Comparison of ENCODE assay signal across 8 cellular contexts in genomic region chr10:13788320-13788600, GRCh38.
DNase-seq lines count a peak whose midpoint lies in the region; ATAC-seq and TF ChIP-seq lines count a peak whose summit lies in the region.

No MANE protein-coding gene starts in this region.

- no peaks in the 10 kb centered on the region for H3K9me3 Mint-ChIP-seq in activated naive CD8-positive, alpha-beta T cell treated with anti-CD3 and anti-CD28 coated beads, Interleukin-2, amount 50 U/mL, for 24 hours
- H3K9me3 Mint-ChIP-seq in type B pancreatic cell: no peaks in the 10 kb centered on the region

- H3K27me3 ChIP-seq in mammary epithelial cell (ENCODE audit: insufficient read depth, low read length) (no peaks in the 10 kb centered on the region), breast epithelium (no peaks in the 10 kb centered on the region)

- H3K27ac ChIP-seq in mammary epithelial cell (ENCODE audit: insufficient read depth, low read depth, low read length) (peak overlapping the region; percentile 81), breast epithelium (peak overlapping the region in 1 of 2 donors; percentile 20), mesodermal cell (ENCODE audit: low read depth, low read length, severe bottlenecking) (peak overlapping the region; percentile 81)

- no TSS peak for BruUV-seq in mammary epithelial cell (replicated peaks; lab: Mats Ljungman, UMichigan)

- CTCF ChIA-PET in mammary epithelial cell (lab: Charles Lee; ENCODE audit: low non-redundant PET): no interaction called here

- no peak overlapping the region for H3K9ac ChIP-seq in mammary epithelial cell (ENCODE audit: insufficient read depth, low read length)

- no peak overlapping the region for H3K4me3 ChIP-seq in mammary epithelial cell (replicated peaks in 1 of 3; ENCODE audit: insufficient read depth in 1 of 3, low read depth in 2 of 3, low read length in 3 of 3)
- H3K4me3 ChIP-seq in breast epithelium: no peak overlapping the region
- no peak overlapping the region for H3K4me3 ChIP-seq in mesodermal cell (ENCODE audit: extremely low read depth, insufficient read depth, low read length, poor library complexity, severe bottlenecking)

- no peak overlapping the region for H3K4me3 Mint-ChIP-seq in activated naive CD8-positive, alpha-beta T cell treated with anti-CD3 and anti-CD28 coated beads, Interleukin-2, amount 50 U/mL, for 24 hours
- H3K4me3 Mint-ChIP-seq in type B pancreatic cell: no peak overlapping the region

- TF ChIP-seq CTCF in mammary epithelial cell (conservative IDR thresholded peaks at IDR 0.05 in 1 of 2, IDR thresholded peaks at IDR 0.05 in 1 of 2; ENCODE audit: extremely low read depth in 1 of 2, insufficient read depth in 1 of 2, low read depth in 1 of 2, low read length in 2 of 2) (no peak), breast epithelium (IDR thresholded peaks at IDR 0.05) (no peak), type B pancreatic cell (conservative IDR thresholded peaks at IDR 0.05) (no peak)

- H4K20me1 ChIP-seq in mammary epithelial cell (ENCODE audit: insufficient read depth, low read length): no peaks in the 10 kb centered on the region

- 49% methylated on average over 5 of the region's 5 CpGs for WGBS in mammary epithelial cell (ENCODE audit: low coverage, missing lambda C conversion rate)
- 69 to 70% methylated on average over 4 of the region's 5 CpGs for WGBS in mesodermal cell (ENCODE audit: insufficient coverage in 2 of 2), 2 experiments

- peaks cover 17% of the 10 kb centered on the region for H3K4me1 ChIP-seq in mammary epithelial cell (ENCODE audit: insufficient read depth, low read length)
- no peaks in the 10 kb centered on the region for H3K4me1 ChIP-seq in breast epithelium
- H3K4me1 ChIP-seq in mesodermal cell (ENCODE audit: control insufficient read depth, insufficient read depth, low read length, poor library complexity, severe bottlenecking): peaks cover 33% of the 10 kb centered on the region

- in situ Hi-C loops in mammary epithelial cell (cut with MboI; ENCODE audit: low sequenced_read_pairs in 2 of 2): loop anchor here (25.0 kb wide), 2 partner anchors 699 to 1024 kb away; no protein-coding TSS in a partner anchor

- no peaks in the 10 kb centered on the region for H3K9me3 ChIP-seq in mammary epithelial cell (replicated peaks; ENCODE audit: insufficient read depth, low read length)
- H3K9me3 ChIP-seq in breast epithelium: no peaks in the 10 kb centered on the region
- no peaks in the 10 kb centered on the region for H3K9me3 ChIP-seq in mesodermal cell (ENCODE audit: control insufficient read depth, low read length)

- no peaks in the 10 kb centered on the region for H3K36me3 Mint-ChIP-seq in activated naive CD8-positive, alpha-beta T cell treated with anti-CD3 and anti-CD28 coated beads, Interleukin-2, amount 50 U/mL, for 24 hours (ENCODE audit: low read depth)
- peaks cover 1% of the 10 kb centered on the region for H3K36me3 Mint-ChIP-seq in type B pancreatic cell

- H2AFZ ChIP-seq in mammary epithelial cell (ENCODE audit: low read depth, low read length): peak overlapping the region; percentile 41

- dilution Hi-C loops in mammary epithelial cell (cut with HindIII; ENCODE audit: low sequenced_read_pairs): loop anchor here (5.0 kb wide), 1 partner anchor 304 kb away; no protein-coding TSS in a partner anchor

- DNase-seq in mammary epithelial cell: no peak
- DNase-seq in breast epithelium (ENCODE audit: low spot score in 2 of 2): no peak
- DNase-seq in activated naive CD8-positive, alpha-beta T cell treated with anti-CD3 and anti-CD28 coated beads, Interleukin-2, amount 50 U/mL, for 24 hours: no peak
- DNase-seq in type B pancreatic cell (ENCODE audit: extremely low spot score, unreplicated experiment): no peak
- no peak for DNase-seq in GM19238 (ENCODE audit: insufficient read length, low spot score)
- no peak for DNase-seq in activated gamma-delta T cell (lab: John Stamatoyannopoulos, UW)
- DNase-seq in SKM-1 treated with dmso at 0.1 percent for 144 hours (lab: John Stamatoyannopoulos, UW; ENCODE audit: unreplicated experiment): no peak

- no peaks in the 10 kb centered on the region for H3K27me3 Mint-ChIP-seq in activated naive CD8-positive, alpha-beta T cell treated with anti-CD3 and anti-CD28 coated beads, Interleukin-2, amount 50 U/mL, for 24 hours
- H3K27me3 Mint-ChIP-seq in type B pancreatic cell: no peaks in the 10 kb centered on the region

- H3K4me1 Mint-ChIP-seq in activated naive CD8-positive, alpha-beta T cell treated with anti-CD3 and anti-CD28 coated beads, Interleukin-2, amount 50 U/mL, for 24 hours: peaks cover 34% of the 10 kb centered on the region
- peaks cover 15% of the 10 kb centered on the region for H3K4me1 Mint-ChIP-seq in type B pancreatic cell (ENCODE audit: unreplicated experiment)

- no peaks in the 10 kb centered on the region for H3K79me2 ChIP-seq in mammary epithelial cell (ENCODE audit: insufficient read depth, low read length)

- no peak for ATAC-seq in activated naive CD8-positive, alpha-beta T cell treated with anti-CD3 and anti-CD28 coated beads, Interleukin-2, amount 50 U/mL, for 24 hours

- H3K36me3 ChIP-seq in mammary epithelial cell (ENCODE audit: insufficient read depth, low read length): no peaks in the 10 kb centered on the region
- no peaks in the 10 kb centered on the region for H3K36me3 ChIP-seq in breast epithelium
- peaks cover 38% of the 10 kb centered on the region for H3K36me3 ChIP-seq in mesodermal cell (ENCODE audit: control insufficient read depth, insufficient read depth, low read length)

- no peak for TF ChIP-seq POLR2A in breast epithelium (IDR thresholded peaks at IDR 0.05)

- H3K27ac Mint-ChIP-seq in activated naive CD8-positive, alpha-beta T cell treated with anti-CD3 and anti-CD28 coated beads, Interleukin-2, amount 50 U/mL, for 24 hours: peak overlapping the region; percentile 74
- peak overlapping the region; percentile 12 for H3K27ac Mint-ChIP-seq in type B pancreatic cell

- intact Hi-C loops in mammary epithelial cell (cut with micrococcal nuclease) (loop anchor here (5.0 to 10.0 kb wide), 3 partner anchors 207 to 1034 kb away; no protein-coding TSS in a partner anchor), breast epithelium (cut with DNase I; ENCODE audit: low total_unique reads) (no loop called here)

- no peak overlapping the region for H3K4me2 ChIP-seq in mammary epithelial cell (ENCODE audit: insufficient read depth, low read depth, low read length)
